Comparison of ENCODE assay signal across 28 cellular contexts in the genomic region with DNA sequence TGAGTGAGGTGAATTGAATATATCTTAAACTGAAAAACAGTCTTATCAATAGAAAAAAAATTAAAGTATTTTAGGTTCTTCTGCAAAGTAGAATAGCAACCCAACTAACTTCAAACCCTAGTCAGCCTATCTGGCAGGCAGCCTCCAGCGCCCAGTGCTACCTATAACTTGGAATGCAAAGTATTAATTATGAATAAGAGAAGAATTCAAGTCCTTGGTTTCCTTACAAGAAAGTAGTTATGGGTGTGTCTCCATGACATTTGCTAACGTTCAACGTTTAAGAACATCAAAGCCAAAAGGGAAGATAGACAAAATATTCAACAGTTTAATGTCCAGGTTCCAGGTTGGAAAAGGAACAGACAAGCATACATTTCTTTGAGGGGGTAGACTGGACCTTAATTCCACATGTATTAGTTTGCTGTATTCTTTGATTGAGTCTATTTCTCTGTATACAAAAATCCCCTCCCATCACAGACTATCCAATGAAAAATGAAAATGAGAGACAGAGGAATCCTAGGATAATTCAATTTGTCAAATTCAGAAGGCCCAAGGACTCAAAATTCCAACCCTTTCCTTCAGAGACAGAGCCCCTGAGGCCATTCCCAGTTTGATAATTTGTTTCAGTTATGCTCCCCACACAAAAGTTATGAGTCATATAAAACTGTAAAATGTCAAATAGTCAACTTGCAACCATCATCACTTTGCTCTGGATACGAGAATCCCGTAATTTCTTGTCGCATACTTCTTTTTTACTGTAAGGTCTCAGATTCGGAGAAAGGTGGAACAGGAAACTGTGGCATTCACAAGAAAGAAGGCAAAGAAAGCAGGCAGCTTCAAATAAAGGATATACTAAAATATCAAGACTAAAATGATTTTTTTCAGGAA.
DNase-seq lines count a peak whose midpoint lies in the region; ATAC-seq, FAIRE-seq and TF ChIP-seq lines count a peak whose summit lies in the region.
"Had no signal": no experiment of that assay in that cellular context is flagged by ENCODE, and none has a peak within 500 bp of the region (broad histone marks: within the 10 kb centered on the region; RNA-seq: fewer than 3 reads in every experiment).

No MANE protein-coding gene starts in this region.

- SMC1A ChIA-PET in GM12878 (lab: Charles Lee; ENCODE audit: uncharacterized antibody, unreplicated experiment), result interaction anchor here (1.0 to 11.2 kb wide), 10 partner anchors 9 to 54 kb away, joined by 3 to 171 read pairs (median 10); no protein-coding TSS in a partner anchor

- H3K9me3 Mint-ChIP-seq in natural killer cell treated with Interleukin-12 subunit alpha and Interleukin-12 subunit beta and Interleukin-15 and Interleukin-18, amount 100 ng/mL, for 72 hours, result no peaks in the 10 kb centered on the region
- H3K9me3 Mint-ChIP-seq in natural killer cell, result no peaks in the 10 kb centered on the region
- H3K9me3 Mint-ChIP-seq: nephron progenitor cell had no signal

- POLR2A ChIA-PET in OCI-LY7 (lab: Charles Lee) (no interaction called here), GM12878 (lab: Charles Lee) (interaction anchor here (1.6 to 4.9 kb wide), 3 partner anchors 14 to 38 kb away, joined by 6 to 69 read pairs (median 26); no protein-coding TSS in a partner anchor)

- no peak overlapping the region for H3K4me3 ChIP-seq in OCI-LY7 (ENCODE audit: low read depth, low read length, poor library complexity, severe bottlenecking)
- no peak overlapping the region for H3K4me3 ChIP-seq in GM12878
- H3K4me3 ChIP-seq in lower lobe of right lung, result no peak overlapping the region
- H3K4me3 ChIP-seq: ascending aorta; BLaER1 treated with 17β-estradiol and CSF1 and Interleukin-3, amounts not matched to agents 10 nM and 100 nM; colonic mucosa; PC-9; tibial artery had no signal

- BruUV-seq in OCI-LY7 (replicated peaks; lab: Mats Ljungman, UMichigan) (TSS peak; percentile 9), GM12878 (replicated peaks; lab: Mats Ljungman, UMichigan) (TSS peak; percentile 26)

- peak overlapping the region; percentile 11 to 85 for H3K27ac Mint-ChIP-seq in natural killer cell treated with Interleukin-12 subunit alpha and Interleukin-12 subunit beta and Interleukin-15 and Interleukin-18, amount 100 ng/mL, for 72 hours
- H3K27ac Mint-ChIP-seq in natural killer cell, result peak overlapping the region in 1 of 2 donors; percentile 49
- H3K27ac Mint-ChIP-seq: nephron progenitor cell had no signal

- H3K27me3 Mint-ChIP-seq in natural killer cell treated with Interleukin-12 subunit alpha and Interleukin-12 subunit beta and Interleukin-15 and Interleukin-18, amount 100 ng/mL, for 72 hours, result no peaks in the 10 kb centered on the region
- no peaks in the 10 kb centered on the region for H3K27me3 Mint-ChIP-seq in natural killer cell (ENCODE audit: low read depth in 2 of 2)

- FAIRE-seq in GM12878 (lab: Jason Lieb, UNC), result no peak

- H3K4me1 ChIP-seq in OCI-LY7 (ENCODE audit: insufficient read depth, low read length, poor library complexity, severe bottlenecking), result no peaks in the 10 kb centered on the region
- H3K4me1 ChIP-seq in GM12878 (ENCODE audit: control insufficient read depth, insufficient read depth, low read length), result peaks cover 15% of the 10 kb centered on the region
- peaks cover 15% of the 10 kb centered on the region for H3K4me1 ChIP-seq in lower lobe of right lung

- TF ChIP-seq RAD21 in GM12878 (IDR thresholded peaks at IDR 0.05; ENCODE audit: insufficient read depth, low read depth, low read length), result no peak

- TF ChIP-seq EP300 in GM12878 (IDR thresholded peaks at IDR 0.05; ENCODE audit: borderline replicate concordance in 1 of 2, control insufficient read depth in 1 of 2, low read depth in 2 of 2, low read length in 2 of 2), result no peak

- H3K79me2 ChIP-seq in OCI-LY7 (ENCODE audit: insufficient read depth, low read depth, low read length), result no peaks in the 10 kb centered on the region
- H3K79me2 ChIP-seq in GM12878 (ENCODE audit: control insufficient read depth, insufficient read depth, low read length), result peaks cover 4% of the 10 kb centered on the region

- no peaks in the 10 kb centered on the region for H3K36me3 Mint-ChIP-seq in natural killer cell treated with Interleukin-12 subunit alpha and Interleukin-12 subunit beta and Interleukin-15 and Interleukin-18, amount 100 ng/mL, for 72 hours
- no peaks in the 10 kb centered on the region for H3K36me3 Mint-ChIP-seq in natural killer cell

- RAD21 ChIA-PET in GM12878 (lab: Charles Lee; ENCODE audit: unreplicated experiment), result interaction anchor here (0.7 to 7.4 kb wide), 11 partner anchors 10 to 142 kb away, joined by 3 to 130 read pairs (median 6); partner anchors contain the start of genes ATG13 and HARBI1

- H3K9me3 ChIP-seq in OCI-LY7 (ENCODE audit: low read length) (no peaks in the 10 kb centered on the region), GM12878 (replicated peaks; ENCODE audit: control insufficient read depth, insufficient read depth, low read length) (no peaks in the 10 kb centered on the region), lower lobe of right lung (no peaks in the 10 kb centered on the region)
- H3K9me3 ChIP-seq: ascending aorta; BLaER1 treated with 17β-estradiol and CSF1 and Interleukin-3, amounts not matched to agents 10 nM and 100 nM; colonic mucosa; tibial artery had no signal

- in situ Hi-C loops in GM12878 (cut with MboI), result no loop called here
- in situ Hi-C loops in G401 (cut with HindIII; ENCODE audit: low sequenced_read_pairs), result no loop called here

- H3K27ac ChIP-seq in OCI-LY7 (ENCODE audit: low read depth, low read length, poor library complexity, severe bottlenecking) (no peak overlapping the region), GM12878 (ENCODE audit: control insufficient read depth, insufficient read depth) (no peak overlapping the region), lower lobe of right lung (no peak overlapping the region)
- H3K27ac ChIP-seq: ascending aorta; BLaER1 treated with 17β-estradiol and CSF1 and Interleukin-3, amounts not matched to agents 10 nM and 100 nM; colonic mucosa; PC-9; tibial artery; VCaP had no signal

- no peak overlapping the region for H3K9ac ChIP-seq in GM12878 (ENCODE audit: control insufficient read depth, insufficient read depth, low read length)
- H3K9ac ChIP-seq: BLaER1 treated with 17β-estradiol and CSF1 and Interleukin-3, amounts not matched to agents 10 nM and 100 nM had no signal

- 67% methylated on average over 7 of the region's 7 CpGs for WGBS in GM12878 (ENCODE audit: insufficient coverage, insufficient replicate concordance, low lambda C conversion rate, missing lambda C conversion rate)

- H3K9me2 ChIP-seq in OCI-LY7 (ENCODE audit: insufficient read depth, low read length), result no peaks in the 10 kb centered on the region

- no peak for TF ChIP-seq POLR2A in GM12878 (IDR thresholded peaks at IDR 0.05; ENCODE audit: low read depth, low read length)

- H3K4me3 Mint-ChIP-seq in natural killer cell treated with Interleukin-12 subunit alpha and Interleukin-12 subunit beta and Interleukin-15 and Interleukin-18, amount 100 ng/mL, for 72 hours, result peak overlapping the region; percentile 67
- no peak overlapping the region for H3K4me3 Mint-ChIP-seq in natural killer cell
- H3K4me3 Mint-ChIP-seq: nephron progenitor cell had no signal

- no peak overlapping the region for H2AFZ ChIP-seq in OCI-LY7 (ENCODE audit: low read length)
- no peak overlapping the region for H2AFZ ChIP-seq in GM12878 (ENCODE audit: control insufficient read depth, low read depth, low read length)
- H2AFZ ChIP-seq: PC-9 had no signal

- peak in 1 of 2 donors; percentile 53 for ATAC-seq in natural killer cell treated with Interleukin-12 subunit alpha and Interleukin-12 subunit beta and Interleukin-15 and Interleukin-18, amount 100 ng/mL, for 72 hours
- ATAC-seq in natural killer cell (no peak), GM12878 (no peak), lower lobe of right lung (no peak)
- no peak for ATAC-seq in stimulated activated naive CD8-positive, alpha-beta T cell treated with anti-CD3 and anti-CD28 coated beads, Interleukin-15, Interleukin-2, amounts not matched to agents 100 U/mL and 50 U/mL, for 24 hours
- ATAC-seq: left cardiac atrium had no signal

- peaks cover 37 to 42% of the 10 kb centered on the region in 2 donors for H3K4me1 Mint-ChIP-seq in natural killer cell treated with Interleukin-12 subunit alpha and Interleukin-12 subunit beta and Interleukin-15 and Interleukin-18, amount 100 ng/mL, for 72 hours (ENCODE audit: low read depth in 2 of 2)
- H3K4me1 Mint-ChIP-seq in natural killer cell, result peaks cover 26 to 47% of the 10 kb centered on the region in 2 donors

- H3K27me3 ChIP-seq in GM12878 (replicated peaks in 1 of 2; ENCODE audit: control insufficient read depth in 2 of 2, insufficient read depth in 2 of 2, low read length in 1 of 2) (no peaks in the 10 kb centered on the region), lower lobe of right lung (ENCODE audit: low read depth) (no peaks in the 10 kb centered on the region)
- H3K27me3 ChIP-seq: ascending aorta; BLaER1 treated with 17β-estradiol and CSF1 and Interleukin-3, amounts not matched to agents 10 nM and 100 nM; colonic mucosa; tibial artery had no signal

- DNase-seq in natural killer cell treated with Interleukin-12 subunit alpha and Interleukin-12 subunit beta and Interleukin-15 and Interleukin-18, amount 100 ng/mL, for 72 hours (ENCODE audit: low spot score), result no peak
- DNase-seq in natural killer cell, result no peak
- DNase-seq in OCI-LY7 (ENCODE audit: low spot score), result no peak
- no peak for DNase-seq in GM12878 (ENCODE audit: low read depth, low spot score)
- no peak for DNase-seq in stimulated activated naive CD8-positive, alpha-beta T cell treated with anti-CD3 and anti-CD28 coated beads, Interleukin-15, Interleukin-2, amounts not matched to agents 100 U/mL and 50 U/mL, for 24 hours
- no peak for DNase-seq in lower lobe of right lung
- no peak for DNase-seq in G401 (ENCODE audit: low spot score)
- DNase-seq: activated CD4-positive, alpha-beta T cell treated with anti-CD3 and anti-CD28 coated beads, Interleukin-2, amount 50 U/mL, for 1 hour; Caco-2; colonic mucosa; DMS53; effector CD4-positive, alpha-beta T cell; GF-D8; hippocampal formation; left cardiac atrium; NCI-H1105; NCI-H1930; NCI-H2227 treated with DMSO at 0.1 percent for 48 hours; NCI-H526 treated with DMSO at 0.1 percent for 48 hours; nephron progenitor cell; PC-9; SHP77 treated with DMSO at 0.1 percent for 48 hours; stimulated activated CD4-positive, alpha-beta T cell treated with anti-CD3 and anti-CD28 coated beads, Interleukin-4, amount 100 ng/mL, for 1 hour; T1000; tibial artery had no signal

- H3K36me3 ChIP-seq in OCI-LY7 (ENCODE audit: insufficient read depth, low read length) (no peaks in the 10 kb centered on the region), GM12878 (ENCODE audit: control insufficient read depth in 2 of 2, insufficient read depth in 2 of 2, low read length in 1 of 2) (peaks cover 0 to 3% of the 10 kb centered on the region in 2 experiments; a peak in 2 of 4 replicates), lower lobe of right lung (peaks cover 2% of the 10 kb centered on the region)
- H3K36me3 ChIP-seq: colonic mucosa, tibial artery had no signal

- intact Hi-C loops in natural killer cell (cut with micrococcal nuclease), result no loop called here
- intact Hi-C loops in OCI-LY7 (cut with micrococcal nuclease; ENCODE audit: unreplicated experiment), result no loop called here
- intact Hi-C loops in GM12878 (cut with micrococcal nuclease; ENCODE audit: unreplicated experiment), result no loop called here
- intact Hi-C loops in lower lobe of right lung (cut with DNase I), result no loop called here

- CTCF ChIA-PET in OCI-LY7 (lab: Charles Lee; ENCODE audit: unreplicated experiment) (interaction anchor here (1.0 kb wide), 1 partner anchor 15 kb away, joined by 3 read pairs; no protein-coding TSS in a partner anchor), GM12878 (lab: Yijun Ruan, JAX) (interaction anchor here (1.1 to 9.9 kb wide), 9 partner anchors 15 to 162 kb away, joined by 3 to 135 read pairs (median 4); partner anchors contain the start of gene CHRM4)

- no peaks in the 10 kb centered on the region for H4K20me1 ChIP-seq in OCI-LY7 (ENCODE audit: insufficient read depth, low read length)
- H4K20me1 ChIP-seq in GM12878 (ENCODE audit: control insufficient read depth, insufficient read depth), result no peaks in the 10 kb centered on the region; the same call in 1 of the 2 replicates

- H3K4me2 ChIP-seq in OCI-LY7 (ENCODE audit: low read length), result no peak overlapping the region
- peak overlapping the region; percentile 7; the same call in 1 of the 2 replicates for H3K4me2 ChIP-seq in GM12878 (ENCODE audit: control insufficient read depth, insufficient read depth)
- H3K4me2 ChIP-seq: PC-9 had no signal

- TF ChIP-seq CTCF in natural killer cell (IDR thresholded peaks at IDR 0.05) (no peak), OCI-LY7 (conservative IDR thresholded peaks at IDR 0.05; ENCODE audit: low read length) (no peak), GM12878 (IDR thresholded peaks at IDR 0.05 in 2 of 3, conservative IDR thresholded peaks at IDR 0.05 in 1 of 3; ENCODE audit: control insufficient read depth in 2 of 3, extremely low read depth in 1 of 3, insufficient read depth in 1 of 3, low read depth in 3 of 3, low read length in 3 of 3) (no peak), lower lobe of right lung (IDR thresholded peaks at IDR 0.05) (no peak)
